ENCODE assay signal across 8 cellular contexts in genomic region chr5:1641560-1642166, GRCh38.
DNase-seq lines count a peak whose midpoint lies in the region; ATAC-seq, FAIRE-seq and TF ChIP-seq lines count a peak whose summit lies in the region.

No MANE protein-coding gene starts in this region.

- ATAC-seq in HCT116, result peak; percentile 86

- no peaks in the 10 kb centered on the region for H3K9me3 Mint-ChIP-seq in activated naive CD4-positive, alpha-beta T cell treated with anti-CD3 and anti-CD28 coated beads, Interleukin-2, amount 10 ng/mL, durations not matched to agents 7 days and 5 days
- H3K9me3 Mint-ChIP-seq in glutamatergic neuron (ENCODE audit: unreplicated experiment), result peaks cover 20% of the 10 kb centered on the region

- intact Hi-C loops in HCT116 (cut with micrococcal nuclease) (loop anchor here (1.0 to 5.0 kb wide), 4 partner anchors 39 to 719 kb away; no protein-coding TSS in a partner anchor), posterior cingulate gyrus (cut with DNase I) (loop anchor here (5.0 to 10.0 kb wide), 4 partner anchors 117 to 717 kb away; partner anchors contain the start of gene LPCAT1)

- no peak for TF ChIP-seq POLR2A in HCT116 (IDR thresholded peaks at IDR 0.05; ENCODE audit: borderline replicate concordance, extremely low read depth, insufficient read depth, insufficient read length)

- H3K36me3 ChIP-seq in HCT116 (ENCODE audit: control insufficient read depth in 1 of 2, insufficient read depth in 2 of 2, low read length in 2 of 2), result no peaks in the 10 kb centered on the region

- H3K79me2 ChIP-seq in HCT116 (ENCODE audit: insufficient read depth, low read length), result no peaks in the 10 kb centered on the region

- H3K27ac ChIP-seq in HCT116 (ENCODE audit: low read depth, low read length), result no peak overlapping the region

- no peak overlapping the region for H3K9ac ChIP-seq in HCT116 (ENCODE audit: low read length)

- H3K9me3 ChIP-seq in HCT116 (ENCODE audit: control insufficient read depth in 1 of 2, insufficient read depth in 1 of 2, low read depth in 1 of 2, low read length in 2 of 2), result no peaks in the 10 kb centered on the region

- H3K4me2 ChIP-seq in HCT116 (ENCODE audit: low read length), result peak overlapping the region; percentile 30; the same call in 1 of the 2 replicates

- DNase-seq in EH (ENCODE audit: low read depth), result peak; percentile 88
- DNase-seq in HCT116 (ENCODE audit: low read depth, low spot score), result peak; percentile 83
- peak; percentile 90 for DNase-seq in NCI-H1092 treated with DMSO at 0.1 percent for 48 hours (lab: John Stamatoyannopoulos, UW)
- peak; percentile 87 for DNase-seq in SK-N-DZ (ENCODE audit: low spot score)
- DNase-seq in activated naive CD4-positive, alpha-beta T cell treated with anti-CD3 and anti-CD28 coated beads, Interleukin-2, amount 10 ng/mL, durations not matched to agents 7 days and 5 days, result peak; percentile 88
- peak; percentile 85 for DNase-seq in glutamatergic neuron
- peak; percentile 68 to 98 (median 86) for DNase-seq in posterior cingulate gyrus
- DNase-seq in urothelium cell line (ENCODE audit: low spot score), result peak; percentile 90

- CTCF ChIA-PET in HCT116 (lab: Charles Lee), result no interaction called here
- CTCF ChIA-PET in activated naive CD4-positive, alpha-beta T cell treated with anti-CD3 and anti-CD28 coated beads, Interleukin-2, amount 10 ng/mL, durations not matched to agents 7 days and 5 days (lab: Charles Lee), result interaction anchor here (1.1 to 4.8 kb wide), 3 partner anchors 162 to 473 kb away, joined by 4 to 38 read pairs (median 27); no protein-coding TSS in a partner anchor

- no peak overlapping the region for H3K4me3 Mint-ChIP-seq in activated naive CD4-positive, alpha-beta T cell treated with anti-CD3 and anti-CD28 coated beads, Interleukin-2, amount 10 ng/mL, durations not matched to agents 7 days and 5 days
- H3K4me3 Mint-ChIP-seq in glutamatergic neuron (ENCODE audit: unreplicated experiment), result peak overlapping the region; percentile 57

- H3K27me3 Mint-ChIP-seq in activated naive CD4-positive, alpha-beta T cell treated with anti-CD3 and anti-CD28 coated beads, Interleukin-2, amount 10 ng/mL, durations not matched to agents 7 days and 5 days, result peaks cover 64% of the 10 kb centered on the region
- H3K27me3 Mint-ChIP-seq in glutamatergic neuron (ENCODE audit: unreplicated experiment), result peaks cover 19% of the 10 kb centered on the region

- H3K27me3 ChIP-seq in HCT116 (ENCODE audit: insufficient read depth, low read length), result peaks cover 9% of the 10 kb centered on the region; the same call in 1 of the 2 replicates

- peaks cover 0 to 7% of the 10 kb centered on the region in 2 experiments; a peak in 2 of 4 replicates for H3K4me1 ChIP-seq in HCT116 (ENCODE audit: control insufficient read depth in 1 of 2, insufficient read depth in 2 of 2, low read length in 2 of 2)

- RAD21 ChIA-PET in HCT116 (lab: Charles Lee; ENCODE audit: low non-redundant PET in 1 of 2, low total read pairs in 2 of 2, uncharacterized antibody in 2 of 2, unreplicated experiment in 2 of 2), result no interaction called here

- H4K20me1 ChIP-seq in HCT116 (ENCODE audit: insufficient read depth), result no peaks in the 10 kb centered on the region

- POLR2A ChIA-PET in HCT116 (lab: Charles Lee), result no interaction called here

- H2AFZ ChIP-seq in HCT116 (ENCODE audit: low read depth, low read length, poor library complexity, severe bottlenecking), result peak overlapping the region; percentile 96

- TF ChIP-seq CTCF in HCT116 (IDR thresholded peaks at IDR 0.05 in 2 of 3, conservative IDR thresholded peaks at IDR 0.05 in 1 of 3; ENCODE audit: borderline replicate concordance in 1 of 3, insufficient read depth in 1 of 3, low read depth in 2 of 3, low read length in 2 of 3) (peak; percentile 98 to 99 (median 98)), glutamatergic neuron (IDR thresholded peaks at IDR 0.05; ENCODE audit: partially characterized antibody, unreplicated experiment) (peak; percentile 67)

- no peaks in the 10 kb centered on the region for H3K36me3 Mint-ChIP-seq in activated naive CD4-positive, alpha-beta T cell treated with anti-CD3 and anti-CD28 coated beads, Interleukin-2, amount 10 ng/mL, durations not matched to agents 7 days and 5 days
- no peaks in the 10 kb centered on the region for H3K36me3 Mint-ChIP-seq in glutamatergic neuron (ENCODE audit: unreplicated experiment)

- no peak overlapping the region for H3K27ac Mint-ChIP-seq in activated naive CD4-positive, alpha-beta T cell treated with anti-CD3 and anti-CD28 coated beads, Interleukin-2, amount 10 ng/mL, durations not matched to agents 7 days and 5 days
- peak overlapping the region; percentile 79 for H3K27ac Mint-ChIP-seq in glutamatergic neuron (ENCODE audit: unreplicated experiment)

- no peak for FAIRE-seq in urothelium cell line (lab: Jason Lieb, UNC)

- H3K4me1 Mint-ChIP-seq in activated naive CD4-positive, alpha-beta T cell treated with anti-CD3 and anti-CD28 coated beads, Interleukin-2, amount 10 ng/mL, durations not matched to agents 7 days and 5 days, result peaks cover 18% of the 10 kb centered on the region
- peaks cover 28% of the 10 kb centered on the region for H3K4me1 Mint-ChIP-seq in glutamatergic neuron (ENCODE audit: low read depth, unreplicated experiment)

- TF ChIP-seq RAD21 in HCT116 (IDR thresholded peaks at IDR 0.05; ENCODE audit: low read depth), result peak; percentile 80

- no peak overlapping the region for H3K4me3 ChIP-seq in HCT116 (replicated peaks in 1 of 2; ENCODE audit: low read depth in 1 of 2, low read length in 2 of 2)

- no TSS peak for BruUV-seq in HCT116 (replicated peaks; lab: Mats Ljungman, UMichigan)

- H3K9me2 ChIP-seq in HCT116 (ENCODE audit: insufficient read depth), result no peaks in the 10 kb centered on the region

TF ChIP-seq in HCT116, 20 proteins besides CTCF, POLR2A, EP300 and RAD21:
- TF ChIP-seq, protein P1, sequence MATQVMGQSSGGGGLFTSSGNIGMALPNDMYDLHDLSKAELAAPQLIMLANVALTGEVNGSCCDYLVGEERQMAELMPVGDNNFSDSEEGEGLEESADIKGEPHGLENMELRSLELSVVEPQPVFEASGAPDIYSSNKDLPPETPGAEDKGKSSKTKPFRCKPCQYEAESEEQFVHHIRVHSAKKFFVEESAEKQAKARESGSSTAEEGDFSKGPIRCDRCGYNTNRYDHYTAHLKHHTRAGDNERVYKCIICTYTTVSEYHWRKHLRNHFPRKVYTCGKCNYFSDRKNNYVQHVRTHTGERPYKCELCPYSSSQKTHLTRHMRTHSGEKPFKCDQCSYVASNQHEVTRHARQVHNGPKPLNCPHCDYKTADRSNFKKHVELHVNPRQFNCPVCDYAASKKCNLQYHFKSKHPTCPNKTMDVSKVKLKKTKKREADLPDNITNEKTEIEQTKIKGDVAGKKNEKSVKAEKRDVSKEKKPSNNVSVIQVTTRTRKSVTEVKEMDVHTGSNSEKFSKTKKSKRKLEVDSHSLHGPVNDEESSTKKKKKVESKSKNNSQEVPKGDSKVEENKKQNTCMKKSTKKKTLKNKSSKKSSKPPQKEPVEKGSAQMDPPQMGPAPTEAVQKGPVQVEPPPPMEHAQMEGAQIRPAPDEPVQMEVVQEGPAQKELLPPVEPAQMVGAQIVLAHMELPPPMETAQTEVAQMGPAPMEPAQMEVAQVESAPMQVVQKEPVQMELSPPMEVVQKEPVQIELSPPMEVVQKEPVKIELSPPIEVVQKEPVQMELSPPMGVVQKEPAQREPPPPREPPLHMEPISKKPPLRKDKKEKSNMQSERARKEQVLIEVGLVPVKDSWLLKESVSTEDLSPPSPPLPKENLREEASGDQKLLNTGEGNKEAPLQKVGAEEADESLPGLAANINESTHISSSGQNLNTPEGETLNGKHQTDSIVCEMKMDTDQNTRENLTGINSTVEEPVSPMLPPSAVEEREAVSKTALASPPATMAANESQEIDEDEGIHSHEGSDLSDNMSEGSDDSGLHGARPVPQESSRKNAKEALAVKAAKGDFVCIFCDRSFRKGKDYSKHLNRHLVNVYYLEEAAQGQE (IDR thresholded peaks at IDR 0.05; ENCODE audit: low read depth), result no peak
- TF ChIP-seq YY1 (IDR thresholded peaks at IDR 0.05; ENCODE audit: extremely low read depth, insufficient replicate concordance, low read depth, low read length), result peak; percentile 56
- peak; percentile 76 for TF ChIP-seq CBX3 (IDR thresholded peaks at IDR 0.05; ENCODE audit: low read depth)
